2 cellular contexts compared by ENCODE assay signal in the genomic region with DNA sequence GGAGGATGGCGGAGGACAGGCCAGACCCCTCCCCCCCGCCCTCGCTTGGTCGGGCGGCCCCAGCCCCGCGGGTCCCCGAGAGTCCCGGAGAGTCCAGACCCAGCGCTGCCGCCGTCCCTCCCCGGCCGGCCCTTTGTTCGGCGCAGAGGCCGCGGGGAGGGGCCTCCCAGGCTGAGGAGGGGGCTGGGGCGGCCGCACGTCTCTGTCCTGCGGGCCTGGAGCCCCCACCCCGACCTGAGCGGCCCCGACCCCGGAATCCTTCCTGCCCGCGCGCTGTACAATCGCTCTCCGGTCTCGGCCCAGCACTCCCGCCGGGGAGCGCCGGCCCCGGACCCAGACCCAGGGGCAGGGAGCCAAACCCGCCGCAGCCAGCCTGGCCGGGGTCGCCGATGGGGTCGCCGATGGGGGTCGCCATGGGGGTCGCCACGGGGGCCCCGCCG.
TF ChIP-seq lines count a peak whose summit lies in the region.

No MANE protein-coding gene starts in this region.

TF ChIP-seq in H1, 55 proteins besides CTCF, POLR2A, EP300 and RAD21:
- TF ChIP-seq PHF8 (conservative IDR thresholded peaks at IDR 0.05; ENCODE audit: low read depth, low read length), result no peak
- TF ChIP-seq, protein P1, sequence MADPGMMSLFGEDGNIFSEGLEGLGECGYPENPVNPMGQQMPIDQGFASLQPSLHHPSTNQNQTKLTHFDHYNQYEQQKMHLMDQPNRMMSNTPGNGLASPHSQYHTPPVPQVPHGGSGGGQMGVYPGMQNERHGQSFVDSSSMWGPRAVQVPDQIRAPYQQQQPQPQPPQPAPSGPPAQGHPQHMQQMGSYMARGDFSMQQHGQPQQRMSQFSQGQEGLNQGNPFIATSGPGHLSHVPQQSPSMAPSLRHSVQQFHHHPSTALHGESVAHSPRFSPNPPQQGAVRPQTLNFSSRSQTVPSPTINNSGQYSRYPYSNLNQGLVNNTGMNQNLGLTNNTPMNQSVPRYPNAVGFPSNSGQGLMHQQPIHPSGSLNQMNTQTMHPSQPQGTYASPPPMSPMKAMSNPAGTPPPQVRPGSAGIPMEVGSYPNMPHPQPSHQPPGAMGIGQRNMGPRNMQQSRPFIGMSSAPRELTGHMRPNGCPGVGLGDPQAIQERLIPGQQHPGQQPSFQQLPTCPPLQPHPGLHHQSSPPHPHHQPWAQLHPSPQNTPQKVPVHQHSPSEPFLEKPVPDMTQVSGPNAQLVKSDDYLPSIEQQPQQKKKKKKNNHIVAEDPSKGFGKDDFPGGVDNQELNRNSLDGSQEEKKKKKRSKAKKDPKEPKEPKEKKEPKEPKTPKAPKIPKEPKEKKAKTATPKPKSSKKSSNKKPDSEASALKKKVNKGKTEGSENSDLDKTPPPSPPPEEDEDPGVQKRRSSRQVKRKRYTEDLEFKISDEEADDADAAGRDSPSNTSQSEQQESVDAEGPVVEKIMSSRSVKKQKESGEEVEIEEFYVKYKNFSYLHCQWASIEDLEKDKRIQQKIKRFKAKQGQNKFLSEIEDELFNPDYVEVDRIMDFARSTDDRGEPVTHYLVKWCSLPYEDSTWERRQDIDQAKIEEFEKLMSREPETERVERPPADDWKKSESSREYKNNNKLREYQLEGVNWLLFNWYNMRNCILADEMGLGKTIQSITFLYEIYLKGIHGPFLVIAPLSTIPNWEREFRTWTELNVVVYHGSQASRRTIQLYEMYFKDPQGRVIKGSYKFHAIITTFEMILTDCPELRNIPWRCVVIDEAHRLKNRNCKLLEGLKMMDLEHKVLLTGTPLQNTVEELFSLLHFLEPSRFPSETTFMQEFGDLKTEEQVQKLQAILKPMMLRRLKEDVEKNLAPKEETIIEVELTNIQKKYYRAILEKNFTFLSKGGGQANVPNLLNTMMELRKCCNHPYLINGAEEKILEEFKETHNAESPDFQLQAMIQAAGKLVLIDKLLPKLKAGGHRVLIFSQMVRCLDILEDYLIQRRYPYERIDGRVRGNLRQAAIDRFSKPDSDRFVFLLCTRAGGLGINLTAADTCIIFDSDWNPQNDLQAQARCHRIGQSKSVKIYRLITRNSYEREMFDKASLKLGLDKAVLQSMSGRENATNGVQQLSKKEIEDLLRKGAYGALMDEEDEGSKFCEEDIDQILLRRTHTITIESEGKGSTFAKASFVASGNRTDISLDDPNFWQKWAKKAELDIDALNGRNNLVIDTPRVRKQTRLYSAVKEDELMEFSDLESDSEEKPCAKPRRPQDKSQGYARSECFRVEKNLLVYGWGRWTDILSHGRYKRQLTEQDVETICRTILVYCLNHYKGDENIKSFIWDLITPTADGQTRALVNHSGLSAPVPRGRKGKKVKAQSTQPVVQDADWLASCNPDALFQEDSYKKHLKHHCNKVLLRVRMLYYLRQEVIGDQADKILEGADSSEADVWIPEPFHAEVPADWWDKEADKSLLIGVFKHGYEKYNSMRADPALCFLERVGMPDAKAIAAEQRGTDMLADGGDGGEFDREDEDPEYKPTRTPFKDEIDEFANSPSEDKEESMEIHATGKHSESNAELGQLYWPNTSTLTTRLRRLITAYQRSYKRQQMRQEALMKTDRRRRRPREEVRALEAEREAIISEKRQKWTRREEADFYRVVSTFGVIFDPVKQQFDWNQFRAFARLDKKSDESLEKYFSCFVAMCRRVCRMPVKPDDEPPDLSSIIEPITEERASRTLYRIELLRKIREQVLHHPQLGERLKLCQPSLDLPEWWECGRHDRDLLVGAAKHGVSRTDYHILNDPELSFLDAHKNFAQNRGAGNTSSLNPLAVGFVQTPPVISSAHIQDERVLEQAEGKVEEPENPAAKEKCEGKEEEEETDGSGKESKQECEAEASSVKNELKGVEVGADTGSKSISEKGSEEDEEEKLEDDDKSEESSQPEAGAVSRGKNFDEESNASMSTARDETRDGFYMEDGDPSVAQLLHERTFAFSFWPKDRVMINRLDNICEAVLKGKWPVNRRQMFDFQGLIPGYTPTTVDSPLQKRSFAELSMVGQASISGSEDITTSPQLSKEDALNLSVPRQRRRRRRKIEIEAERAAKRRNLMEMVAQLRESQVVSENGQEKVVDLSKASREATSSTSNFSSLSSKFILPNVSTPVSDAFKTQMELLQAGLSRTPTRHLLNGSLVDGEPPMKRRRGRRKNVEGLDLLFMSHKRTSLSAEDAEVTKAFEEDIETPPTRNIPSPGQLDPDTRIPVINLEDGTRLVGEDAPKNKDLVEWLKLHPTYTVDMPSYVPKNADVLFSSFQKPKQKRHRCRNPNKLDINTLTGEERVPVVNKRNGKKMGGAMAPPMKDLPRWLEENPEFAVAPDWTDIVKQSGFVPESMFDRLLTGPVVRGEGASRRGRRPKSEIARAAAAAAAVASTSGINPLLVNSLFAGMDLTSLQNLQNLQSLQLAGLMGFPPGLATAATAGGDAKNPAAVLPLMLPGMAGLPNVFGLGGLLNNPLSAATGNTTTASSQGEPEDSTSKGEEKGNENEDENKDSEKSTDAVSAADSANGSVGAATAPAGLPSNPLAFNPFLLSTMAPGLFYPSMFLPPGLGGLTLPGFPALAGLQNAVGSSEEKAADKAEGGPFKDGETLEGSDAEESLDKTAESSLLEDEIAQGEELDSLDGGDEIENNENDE (IDR thresholded peaks at IDR 0.05; ENCODE audit: insufficient replicate concordance, low read length), result no peak
- TF ChIP-seq RNF2 (IDR thresholded peaks at IDR 0.05; ENCODE audit: borderline replicate concordance, low read depth, low read length, missing control alignments, poor library complexity, severe bottlenecking), result no peak
- no peak for TF ChIP-seq NRF1 (IDR thresholded peaks at IDR 0.05; ENCODE audit: low read depth, low read length)
- no peak for TF ChIP-seq CHD2 (IDR thresholded peaks at IDR 0.05; ENCODE audit: low read length)

TF ChIP-seq in neural cell, 6 proteins besides CTCF, POLR2A, EP300 and RAD21:
- no peak for TF ChIP-seq TAF1 (IDR thresholded peaks at IDR 0.05; ENCODE audit: low read depth)
- TF ChIP-seq, protein P2, sequence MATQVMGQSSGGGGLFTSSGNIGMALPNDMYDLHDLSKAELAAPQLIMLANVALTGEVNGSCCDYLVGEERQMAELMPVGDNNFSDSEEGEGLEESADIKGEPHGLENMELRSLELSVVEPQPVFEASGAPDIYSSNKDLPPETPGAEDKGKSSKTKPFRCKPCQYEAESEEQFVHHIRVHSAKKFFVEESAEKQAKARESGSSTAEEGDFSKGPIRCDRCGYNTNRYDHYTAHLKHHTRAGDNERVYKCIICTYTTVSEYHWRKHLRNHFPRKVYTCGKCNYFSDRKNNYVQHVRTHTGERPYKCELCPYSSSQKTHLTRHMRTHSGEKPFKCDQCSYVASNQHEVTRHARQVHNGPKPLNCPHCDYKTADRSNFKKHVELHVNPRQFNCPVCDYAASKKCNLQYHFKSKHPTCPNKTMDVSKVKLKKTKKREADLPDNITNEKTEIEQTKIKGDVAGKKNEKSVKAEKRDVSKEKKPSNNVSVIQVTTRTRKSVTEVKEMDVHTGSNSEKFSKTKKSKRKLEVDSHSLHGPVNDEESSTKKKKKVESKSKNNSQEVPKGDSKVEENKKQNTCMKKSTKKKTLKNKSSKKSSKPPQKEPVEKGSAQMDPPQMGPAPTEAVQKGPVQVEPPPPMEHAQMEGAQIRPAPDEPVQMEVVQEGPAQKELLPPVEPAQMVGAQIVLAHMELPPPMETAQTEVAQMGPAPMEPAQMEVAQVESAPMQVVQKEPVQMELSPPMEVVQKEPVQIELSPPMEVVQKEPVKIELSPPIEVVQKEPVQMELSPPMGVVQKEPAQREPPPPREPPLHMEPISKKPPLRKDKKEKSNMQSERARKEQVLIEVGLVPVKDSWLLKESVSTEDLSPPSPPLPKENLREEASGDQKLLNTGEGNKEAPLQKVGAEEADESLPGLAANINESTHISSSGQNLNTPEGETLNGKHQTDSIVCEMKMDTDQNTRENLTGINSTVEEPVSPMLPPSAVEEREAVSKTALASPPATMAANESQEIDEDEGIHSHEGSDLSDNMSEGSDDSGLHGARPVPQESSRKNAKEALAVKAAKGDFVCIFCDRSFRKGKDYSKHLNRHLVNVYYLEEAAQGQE (IDR thresholded peaks at IDR 0.05; ENCODE audit: borderline replicate concordance), result peak; percentile 26
- TF ChIP-seq POLR2AphosphoS5 (IDR thresholded peaks at IDR 0.05), result peak; percentile 21
- TF ChIP-seq EZH2 (IDR thresholded peaks at IDR 0.05; ENCODE audit: borderline replicate concordance, insufficient read depth, low read length, poor library complexity, severe bottlenecking), result no peak
- no peak for TF ChIP-seq SMC3 (conservative IDR thresholded peaks at IDR 0.05; ENCODE audit: poor library complexity)
- TF ChIP-seq MXI1 (conservative IDR thresholded peaks at IDR 0.05; ENCODE audit: poor library complexity, severe bottlenecking), result no peak
TF ChIP-seq in neural cell: peak in this region for 2.
